Comparison of ENCODE assay signal across 1 cellular context in genomic region chr6:53394704-53395103, GRCh38.
TF ChIP-seq lines count a peak whose summit lies in the region.

No MANE protein-coding gene starts in this region.

TF ChIP-seq in HepG2, 621 proteins besides CTCF, POLR2A, EP300 and RAD21 (continued from another document):
- TF ChIP-seq ZNF687 (CRISPR knock-in tag; IDR thresholded peaks at IDR 0.05) (no peak), RFX5 (IDR thresholded peaks at IDR 0.05; ENCODE audit: low read depth, low read length) (no peak), MEIS2 (CRISPR knock-in tag; IDR thresholded peaks at IDR 0.05) (no peak), SUZ12 (IDR thresholded peaks at IDR 0.05; ENCODE audit: low read depth, low read length) (no peak), JUN (CRISPR knock-in tag; IDR thresholded peaks at IDR 0.05) (no peak), AKAP8 (CRISPR knock-in tag; IDR thresholded peaks at IDR 0.05) (no peak)
